ENCODE assay signal across 1 cellular context in genomic region chr17:75832652-75833400, GRCh38.
A peak's percentile ranks its signal among the peaks of the same experiment; 100 is the strongest.
TF ChIP-seq lines count a peak whose summit lies in the region.

No MANE protein-coding gene starts in this region.

TF ChIP-seq in H1, 55 proteins besides CTCF, POLR2A, EP300 and RAD21:
- no peak for TF ChIP-seq SRF (IDR thresholded peaks at IDR 0.05; ENCODE audit: low read depth, low read length)
- no peak; the same call in 1 of the 2 replicates for TF ChIP-seq MAX (IDR thresholded peaks at IDR 0.05)
- TF ChIP-seq TBP (IDR thresholded peaks at IDR 0.05; ENCODE audit: low read depth, low read length): 0 out of 2 replicates have a peak, but pooled peaks have one; percentile 10
- peak; percentile 29 for TF ChIP-seq TAF7 (optimal IDR thresholded peaks at IDR 0.05; ENCODE audit: borderline replicate concordance, low read depth, low read length)
- TF ChIP-seq TEAD4 (IDR thresholded peaks at IDR 0.05; ENCODE audit: low read depth, low read length): peak; percentile 89
- TF ChIP-seq KDM1A (IDR thresholded peaks at IDR 0.05; ENCODE audit: borderline replicate concordance, low read length): peak; percentile 81; the same call in 1 of the 2 replicates
- 0 out of 4 replicates have a peak, but pooled peaks of 1 of the 2 experiments have one; percentile 78 for TF ChIP-seq HDAC2 (IDR thresholded peaks at IDR 0.05; ENCODE audit: borderline replicate concordance in 1 of 2, low read depth in 2 of 2, low read length in 2 of 2)
- TF ChIP-seq YY1 (IDR thresholded peaks at IDR 0.05; ENCODE audit: low read depth, low read length): 0 out of 2 replicates have a peak, but pooled peaks have one; percentile 3
- TF ChIP-seq PHF8 (conservative IDR thresholded peaks at IDR 0.05; ENCODE audit: low read depth, low read length): peak; percentile 0; the same call in 1 of the 2 replicates
- peak; percentile 46 for TF ChIP-seq KDM4A (IDR thresholded peaks at IDR 0.05; ENCODE audit: low read depth, low read length, severe bottlenecking)
TF ChIP-seq in H1: peak in this region for 8.
